In genomic region chr17:48860034-48860433, GRCh38 we compare ENCODE assay signal across 18 cellular contexts. TPM values are rescaled to one million over a fixed set of nuclear protein-coding genes. Genes with fewer than 3 reads are reported as not detected.
DNase-seq lines count a peak whose midpoint lies in the region; ATAC-seq, FAIRE-seq and TF ChIP-seq lines count a peak whose summit lies in the region.
"Had no signal": no experiment of that assay in that cellular context is flagged by ENCODE, and none has a peak within 500 bp of the region (broad histone marks: within the 10 kb centered on the region; RNA-seq: fewer than 3 reads in every experiment).

No MANE protein-coding gene starts in this region.

- H3K14ac ChIP-seq in H9 (ENCODE audit: insufficient read depth, low read length) = no peak overlapping the region

- WGBS in H9 (ENCODE audit: extremely low coverage, insufficient read length, low lambda C conversion rate) = no CpG with 5 or more reads among the region's 3 CpGs
- 98% methylated on average over 3 of the region's 3 CpGs for WGBS in K562 (ENCODE audit: insufficient coverage, low coverage, missing lambda C conversion rate)
- WGBS in transverse colon (ENCODE audit: low coverage in 1 of 2), 2 donors = 96 to 100% methylated on average over 3 of the region's 3 CpGs

- H2BK20ac ChIP-seq in H9 (ENCODE audit: low read depth, low read length, poor library complexity, severe bottlenecking) = no peak overlapping the region

- H2BK12ac ChIP-seq in H9 (ENCODE audit: insufficient read length, low read depth, low read length) = no peak overlapping the region

- no peak overlapping the region for H3T11ph ChIP-seq in H9 (ENCODE audit: low read length)

- H3K23ac ChIP-seq in H9 (ENCODE audit: insufficient read length, low read depth, low read length) = no peak overlapping the region

- H3K36me3 Mint-ChIP-seq in CD14-positive monocyte (peaks cover 80 to 92% of the 10 kb centered on the region in 2 donors), H9 (ENCODE audit: insufficient read depth in 1 of 3, low read depth in 3 of 3) (peaks cover 0 to 14% (median 0%) of the 10 kb centered on the region in 3 experiments; a peak in 3 of 7 replicates), nephron (ENCODE audit: low read depth) (peaks cover 63% of the 10 kb centered on the region)

- DNase-seq in CD14-positive monocyte (ENCODE audit: low spot score) (no peak), H9 (no peak), K562 (ENCODE audit: extremely low read depth in 1 of 4, low spot score in 3 of 4) (no peak), transverse colon (no peak), DMS153 treated with DMSO at 0.1 percent for 48 hours (lab: John Stamatoyannopoulos, UW; ENCODE audit: unreplicated experiment) (no peak)
- DNase-seq in stimulated activated CD4-positive, alpha-beta T cell treated with anti-CD3 and anti-CD28 coated beads, Interleukin-2, amount 100 ng/mL, for 24 hours = no peak
- DNase-seq: activated T-cell treated with anti-CD3 and anti-CD28 coated beads, Interleukin-2, amount 50 U/mL, for 72 hours; CD8-positive, alpha-beta memory T cell; heart right ventricle; kidney; NCI-H2171 treated with DMSO at 0.1 percent for 48 hours; NK-92 treated with Interleukin-12 subunit alpha and Interleukin-12 subunit beta, amount 100 ng/mL, for 24 hours; SIG-M5; T1000 had no signal

- POLR2A ChIA-PET in K562 (lab: Yijun Ruan, JAX) = interaction anchor here (0.6 to 2.2 kb wide), 4 partner anchors 11 to 150 kb away, joined by 3 to 6 read pairs (median 4); no protein-coding TSS in a partner anchor

- no peak overlapping the region for H2BK120ac ChIP-seq in H9 (ENCODE audit: low read depth, low read length, poor library complexity, severe bottlenecking)

- no peak overlapping the region for H2BK5ac ChIP-seq in H9 (ENCODE audit: insufficient read length, low read length)

- in situ Hi-C loops in K562 (cut with MboI) = no loop called here
- in situ Hi-C loops in transverse colon (cut with MboI; ENCODE audit: low pct_ligation_motif_present in 1 of 4, low pct_unique_long_range_greater_than_20kb in 1 of 4, low sequenced_read_pairs in 3 of 4) = no loop called here

- no peaks in the 10 kb centered on the region for H3K9me3 ChIP-seq in H9 (ENCODE audit: control insufficient read depth, low read depth, low read length)
- no peaks in the 10 kb centered on the region for H3K9me3 ChIP-seq in K562 (replicated peaks; ENCODE audit: control insufficient read depth, insufficient read depth, low read depth, low read length)
- no peaks in the 10 kb centered on the region for H3K9me3 ChIP-seq in transverse colon
- H3K9me3 ChIP-seq: heart right ventricle had no signal

- H3K4me3 ChIP-seq in K562 (no peak overlapping the region), transverse colon (no peak overlapping the region)
- H3K4me3 ChIP-seq: heart right ventricle had no signal

- H3K9me1 ChIP-seq in K562 (ENCODE audit: control insufficient read depth, insufficient read depth, low read length) = no peaks in the 10 kb centered on the region

- H3K4me1 Mint-ChIP-seq in CD14-positive monocyte (no peaks in the 10 kb centered on the region), H9 (no peaks in the 10 kb centered on the region), nephron (no peaks in the 10 kb centered on the region)

- H3K27ac ChIP-seq in H9 (ENCODE audit: insufficient read length, low read depth, low read length) (no peak overlapping the region), K562 (ENCODE audit: extremely low read depth, low read depth, low read length) (no peak overlapping the region), transverse colon (no peak overlapping the region)
- H3K27ac ChIP-seq: epithelial cell of prostate, heart right ventricle had no signal

- no peak overlapping the region for H2AK5ac ChIP-seq in H9 (ENCODE audit: insufficient read length, low read length)

- TF ChIP-seq EP300 in K562 (IDR thresholded peaks at IDR 0.05; ENCODE audit: low read length) (no peak), transverse colon (IDR thresholded peaks at IDR 0.05; ENCODE audit: low read depth) (no peak)

- H3K9ac ChIP-seq in H9 (ENCODE audit: extremely low read depth, insufficient read length, low read length) (no peak overlapping the region), K562 (ENCODE audit: insufficient read depth in 1 of 2, low read depth in 2 of 2, low read length in 2 of 2) (no peak overlapping the region)

- TF ChIP-seq POLR2A in K562 (conservative IDR thresholded peaks at IDR 0.05) (no peak), transverse colon (IDR thresholded peaks at IDR 0.05) (no peak)

- no peak overlapping the region for H4K8ac ChIP-seq in H9 (replicated peaks; ENCODE audit: insufficient read length, low read depth, low read length)

- no peak overlapping the region for H3K4me2 ChIP-seq in H9 (ENCODE audit: insufficient read depth, insufficient read length, low read length)
- no peak overlapping the region for H3K4me2 ChIP-seq in K562 (ENCODE audit: insufficient read depth, low read length)

- H3K4ac ChIP-seq in H9 (ENCODE audit: low read depth, low read length) = no peak overlapping the region

- H3K27ac Mint-ChIP-seq in CD14-positive monocyte (no peak overlapping the region), H9 (no peak overlapping the region), nephron (no peak overlapping the region)
- H3K27ac Mint-ChIP-seq: activated T-cell treated with anti-CD3 and anti-CD28 coated beads, Interleukin-2, amount 50 U/mL, for 72 hours; stimulated activated naive CD8-positive, alpha-beta T cell treated with anti-CD3 and anti-CD28 coated beads, Interleukin-15, Interleukin-2, amounts not matched to agents 100 ng/mL and 50 ng/mL, for 24 hours had no signal

- H3K9me3 Mint-ChIP-seq in CD14-positive monocyte = no peaks in the 10 kb centered on the region
- no peaks in the 10 kb centered on the region for H3K9me3 Mint-ChIP-seq in H9
- H3K9me3 Mint-ChIP-seq in nephron = no peaks in the 10 kb centered on the region
- H3K9me3 Mint-ChIP-seq: activated T-cell treated with anti-CD3 and anti-CD28 coated beads, Interleukin-2, amount 50 U/mL, for 72 hours; CD8-positive, alpha-beta memory T cell; stimulated activated naive CD8-positive, alpha-beta T cell treated with anti-CD3 and anti-CD28 coated beads, Interleukin-15, Interleukin-2, amounts not matched to agents 100 ng/mL and 50 ng/mL, for 24 hours had no signal

- no peaks in the 10 kb centered on the region for H3K23me2 ChIP-seq in H9 (ENCODE audit: insufficient read length, low read depth, low read length, poor library complexity, severe bottlenecking)

- H4K5ac ChIP-seq in H9 (ENCODE audit: insufficient read length, low read depth, low read length) = no peak overlapping the region

- H3K4me1 ChIP-seq in H9 (ENCODE audit: insufficient read depth, low read length) (0 out of 2 replicates have a peak, but pooled peaks cover 4% of the 10 kb centered on the region), K562 (replicated peaks in 1 of 2; ENCODE audit: control insufficient read depth in 2 of 2, insufficient read depth in 2 of 2, low read length in 2 of 2) (peaks cover 0 to 2% of the 10 kb centered on the region in 2 experiments; a peak in 1 of 5 replicates), transverse colon (no peaks in the 10 kb centered on the region)
- H3K4me1 ChIP-seq: heart right ventricle had no signal

- no peak for TF ChIP-seq RAD21 in K562 (CRISPR knock-in tag; conservative IDR thresholded peaks at IDR 0.05 in 1 of 2, IDR thresholded peaks at IDR 0.05 in 1 of 2)

- H3K27me3 Mint-ChIP-seq in CD14-positive monocyte (ENCODE audit: low read depth in 3 of 3) = peaks cover 0 to 2% (median 0%) of the 10 kb centered on the region in 3 donors
- no peaks in the 10 kb centered on the region for H3K27me3 Mint-ChIP-seq in H9 (ENCODE audit: low read depth)
- H3K27me3 Mint-ChIP-seq in nephron (ENCODE audit: low read depth) = no peaks in the 10 kb centered on the region
- H3K27me3 Mint-ChIP-seq: CD8-positive, alpha-beta memory T cell; stimulated activated naive CD8-positive, alpha-beta T cell treated with anti-CD3 and anti-CD28 coated beads, Interleukin-15, Interleukin-2, amounts not matched to agents 100 ng/mL and 50 ng/mL, for 24 hours had no signal

- TF ChIP-seq CTCF in CD14-positive monocyte (IDR thresholded peaks at IDR 0.05) (peak; percentile 20), H9 (conservative IDR thresholded peaks at IDR 0.05) (peak; percentile 56), K562 (IDR thresholded peaks at IDR 0.05 in 2 of 3, conservative IDR thresholded peaks at IDR 0.05 in 1 of 3; ENCODE audit: insufficient read depth in 2 of 3, low read depth in 1 of 3, low read length in 3 of 3) (0 out of 6 replicates have a peak, but pooled peaks of 2 of the 3 experiments have one; percentile 5 to 23), nephron (IDR thresholded peaks at IDR 0.05; ENCODE audit: unreplicated experiment in 3 of 3) (peak in 2 of 3 experiments; percentile 16 to 25), transverse colon (IDR thresholded peaks at IDR 0.05) (peak in 2 of 5 experiments; percentile 11 to 13)

- BruUV-seq in K562 (replicated peaks; lab: Mats Ljungman, UMichigan) = no TSS peak

- H3K4me3 Mint-ChIP-seq in CD14-positive monocyte (no peak overlapping the region), H9 (no peak overlapping the region), nephron (no peak overlapping the region)
- H3K4me3 Mint-ChIP-seq: activated T-cell treated with anti-CD3 and anti-CD28 coated beads, Interleukin-2, amount 50 U/mL, for 72 hours; CD8-positive, alpha-beta memory T cell; stimulated activated naive CD8-positive, alpha-beta T cell treated with anti-CD3 and anti-CD28 coated beads, Interleukin-15, Interleukin-2, amounts not matched to agents 100 ng/mL and 50 ng/mL, for 24 hours had no signal

- peak; percentile 54; the same call in 1 of the 3 replicates for ATAC-seq in K562
- ATAC-seq in GM19455 (IDR thresholded peaks at IDR 0.05; ENCODE audit: unreplicated experiment) = no peak
- ATAC-seq: activated T-cell treated with anti-CD3 and anti-CD28 coated beads, Interleukin-2, amount 50 U/mL, for 72 hours; heart right ventricle had no signal

- H3K79me2 ChIP-seq in H9 (ENCODE audit: insufficient read depth, low read length) (no peaks in the 10 kb centered on the region), K562 (ENCODE audit: control insufficient read depth, insufficient read depth, low read length) (no peaks in the 10 kb centered on the region)

- CTCF ChIA-PET in K562 (lab: Yijun Ruan, JAX; ENCODE audit: low intra/inter-chr PET ratio) = no interaction called here

- H4K91ac ChIP-seq in H9 (ENCODE audit: insufficient read length, low read depth, low read length) = no peak overlapping the region

- no peak overlapping the region for H2BK15ac ChIP-seq in H9 (ENCODE audit: low read depth, low read length)

- no peaks in the 10 kb centered on the region for H3K79me1 ChIP-seq in H9 (ENCODE audit: insufficient read depth, low read depth, low read length, poor library complexity, severe bottlenecking)

- no peak overlapping the region for H3K56ac ChIP-seq in H9 (ENCODE audit: insufficient read length, low read depth, low read length)

- H4K20me1 ChIP-seq in H9 (ENCODE audit: control insufficient read depth, insufficient read depth, insufficient read length) (no peaks in the 10 kb centered on the region), K562 (replicated peaks; ENCODE audit: control insufficient read depth, insufficient read depth, low read length) (no peaks in the 10 kb centered on the region)

- peaks cover 40% of the 10 kb centered on the region; the same call in 2 of the 3 replicates for H3K36me3 ChIP-seq in K562 (ENCODE audit: control insufficient read depth, insufficient read depth, low read length)
- H3K36me3 ChIP-seq in transverse colon = peaks cover 0 to 87% (median 39%) of the 10 kb centered on the region in 4 donors

- no peak overlapping the region for H3K18ac ChIP-seq in H9 (ENCODE audit: insufficient read length, low read depth, low read length)

- H2AFZ ChIP-seq in H9 (ENCODE audit: low read length) (no peak overlapping the region), K562 (ENCODE audit: low read depth, low read length) (no peak overlapping the region)

- FAIRE-seq in K562 (lab: Jason Lieb, UNC) = peak; percentile 11
- FAIRE-seq: kidney had no signal

- no peaks in the 10 kb centered on the region for H3K27me3 ChIP-seq in H9 (ENCODE audit: insufficient read depth, low read length)
- H3K27me3 ChIP-seq in K562 (ENCODE audit: control insufficient read depth in 2 of 2, insufficient read depth in 2 of 2, low read length in 2 of 2) = no peaks in the 10 kb centered on the region
- no peaks in the 10 kb centered on the region for H3K27me3 ChIP-seq in transverse colon
- H3K27me3 ChIP-seq: heart right ventricle had no signal

- intact Hi-C loops in CD14-positive monocyte (cut with micrococcal nuclease) = no loop called here
- intact Hi-C loops in K562 (cut with micrococcal nuclease) = no loop called here
- intact Hi-C loops in transverse colon (cut with DNase I; ENCODE audit: low total_unique reads) = no loop called here

RNA-seq across cellular contexts. Expression of gene CALCOCO2, which starts 29.2 kb away (rescaled TPM):
- 100 to 1,000 TPM; 214 to 280 TPM for polyA plus RNA-seq in CD14-positive monocyte
- 19.1 and 23.1 TPM in 2 replicates for total RNA-seq in H9 (2021)
- total RNA-seq in K562 (2011; cell fraction: chromatin; rRNA removed; ENCODE audit: low replicate concordance) = 99.5 and 212 TPM in 2 replicates
- 64.4 and 72.4 TPM in 2 replicates for total RNA-seq in K562 (2011; cell fraction: nucleolus; rRNA removed)
- total RNA-seq in K562 (2011; cell fraction: nucleoplasm; rRNA removed) = 126 and 140 TPM in 2 replicates
- total RNA-seq in K562 (2014; rRNA removed) = 24.1 and 24.8 TPM in 2 replicates
- 71.1 and 87.2 TPM in 2 replicates for total RNA-seq in K562 (2014; rRNA removed; fragmentation: Illumina TruSeq; extraction: Trizol)
- 38.4 and 39.8 TPM in 2 replicates for total RNA-seq in K562 (2015; rRNA removed; fragmentation: Illumina TruSeq; extraction: Trizol)
- total RNA-seq in K562 (2021) = 67.5 and 69.4 TPM in 2 replicates
- 87.3 and 117 TPM in 2 replicates for polyA plus RNA-seq in K562 (2011; rRNA removed)
- 28.1 and 43.7 TPM in 2 replicates for polyA plus RNA-seq in K562 (2011; cell fraction: cytosol; rRNA removed)
- polyA plus RNA-seq in K562 (2011; cell fraction: nucleus; rRNA removed) = 90.8 and 154 TPM in 2 replicates
- polyA plus RNA-seq in K562 (2012) = 61.5 and 168 TPM in 2 replicates
- 74.7 and 79.9 TPM in 2 replicates for polyA plus RNA-seq in K562 (2014; fragmentation: Illumina TruSeq; extraction: Trizol)
- polyA plus RNA-seq in K562 (2014; fragmentation: Nextera tagmentation; extraction: Ambion mirVana) = 10 to 100 TPM; 34.6 to 85.9 TPM
- polyA plus RNA-seq in K562 (2014; rRNA removed) = 52.9 and 63.2 TPM in 2 replicates
- 160 and 191 TPM in 2 replicates for polyA minus RNA-seq in K562 (2011; rRNA and poly(A)+ RNA removed)
- 37.6 and 58.6 TPM in 2 replicates for polyA minus RNA-seq in K562 (2011; cell fraction: cytosol; rRNA and poly(A)+ RNA removed)
- 24.8 and 62.5 TPM in 2 replicates for polyA minus RNA-seq in K562 (2011; cell fraction: nucleus; rRNA and poly(A)+ RNA removed)
- 100 to 1,000 TPM; 141 to 292 (median 207) TPM for total RNA-seq in transverse colon

RNA-seq across cellular contexts. Expression of gene ATP5MC1, which starts 32.6 kb away (rescaled TPM):
- polyA plus RNA-seq in CD14-positive monocyte (100 to 1,000 TPM; 118 to 161 TPM), K562 (2011; rRNA removed) (426 and 446 TPM in 2 replicates), K562 (2014; fragmentation: Illumina TruSeq; extraction: Trizol) (508 and 534 TPM in 2 replicates), K562 (2014; fragmentation: Nextera tagmentation; extraction: Ambion mirVana) (1,000 to 10,000 TPM; 1,208 to 1,488 TPM), K562 (2014; rRNA removed) (334 and 377 TPM in 2 replicates)
- total RNA-seq in H9 (2021) (84.7 and 91.5 TPM in 2 replicates), K562 (2014; rRNA removed) (159 and 236 TPM in 2 replicates), K562 (2014; rRNA removed; fragmentation: Illumina TruSeq; extraction: Trizol) (375 and 378 TPM in 2 replicates), K562 (2015; rRNA removed; fragmentation: Illumina TruSeq; extraction: Trizol) (440 and 490 TPM in 2 replicates), K562 (2021) (181 and 187 TPM in 2 replicates), transverse colon (100 to 1,000 TPM in 3 of 4 donors, 10 to 100 TPM in 1; 94.7 to 214 (median 153) TPM)
- 35.2 and 57.1 TPM in 2 replicates for total RNA-seq in K562 (2011; cell fraction: chromatin; rRNA removed; ENCODE audit: low replicate concordance)
- 67.1 and 89.4 TPM in 2 replicates for total RNA-seq in K562 (2011; cell fraction: nucleolus; rRNA removed)
- total RNA-seq in K562 (2011; cell fraction: nucleoplasm; rRNA removed) = 73.1 and 76.9 TPM in 2 replicates
- 1,075 and 1,305 TPM in 2 replicates for polyA plus RNA-seq in K562 (2011; cell fraction: cytosol; rRNA removed)
- polyA plus RNA-seq in K562 (2011; cell fraction: nucleus; rRNA removed) = 217 and 220 TPM in 2 replicates
- 282 and 515 TPM in 2 replicates for polyA plus RNA-seq in K562 (2012)
- 80.2 and 99.5 TPM in 2 replicates for polyA minus RNA-seq in K562 (2011; rRNA and poly(A)+ RNA removed)
- 57.5 and 78.9 TPM in 2 replicates for polyA minus RNA-seq in K562 (2011; cell fraction: cytosol; rRNA and poly(A)+ RNA removed)
- 21.3 and 37.3 TPM in 2 replicates for polyA minus RNA-seq in K562 (2011; cell fraction: nucleus; rRNA and poly(A)+ RNA removed)

RNA-seq across cellular contexts. Expression of gene TTLL6, which starts 43.0 kb away (rescaled TPM):
- polyA plus RNA-seq in CD14-positive monocyte (not detected), K562 (2011; rRNA removed) (not detected in 2 replicates), K562 (2014; fragmentation: Illumina TruSeq; extraction: Trizol) (not detected in 2 replicates), K562 (2014; fragmentation: Nextera tagmentation; extraction: Ambion mirVana) (not detected), K562 (2014; rRNA removed) (not detected in 2 replicates)
- total RNA-seq in H9 (2021) (1.1 and 2.4 TPM in 2 replicates), K562 (2014; rRNA removed) (0.05 TPM in 1 of 2 replicates, not detected in the other), K562 (2014; rRNA removed; fragmentation: Illumina TruSeq; extraction: Trizol) (not detected in 2 replicates), K562 (2015; rRNA removed; fragmentation: Illumina TruSeq; extraction: Trizol) (not detected in 2 replicates), K562 (2021) (not detected in 2 replicates), transverse colon (10 to 100 TPM in 1 of 4 donors, 1 to 10 TPM in 3; 4.9 to 24.9 (median 7.3) TPM)
- total RNA-seq in K562 (2011; cell fraction: chromatin; rRNA removed; ENCODE audit: low replicate concordance) = not detected in 2 replicates
- not detected in 2 replicates for total RNA-seq in K562 (2011; cell fraction: nucleolus; rRNA removed)
- total RNA-seq in K562 (2011; cell fraction: nucleoplasm; rRNA removed) = not detected in 2 replicates
- polyA plus RNA-seq in K562 (2011; cell fraction: cytosol; rRNA removed) = not detected in 2 replicates
- polyA plus RNA-seq in K562 (2011; cell fraction: nucleus; rRNA removed) = not detected in 2 replicates
- polyA plus RNA-seq in K562 (2012) = not detected in 2 replicates
- not detected in 2 replicates for polyA minus RNA-seq in K562 (2011; rRNA and poly(A)+ RNA removed)
- polyA minus RNA-seq in K562 (2011; cell fraction: cytosol; rRNA and poly(A)+ RNA removed) = not detected in 2 replicates
- not detected in 2 replicates for polyA minus RNA-seq in K562 (2011; cell fraction: nucleus; rRNA and poly(A)+ RNA removed)
- total RNA-seq: activated T-cell treated with anti-CD3 and anti-CD28 coated beads, Interleukin-2, amount 50 U/mL, for 72 hours; CD8-positive, alpha-beta memory T cell had no signal
- polyA plus RNA-seq: CD8-positive, alpha-beta memory T cell had no signal

RNA-seq across cellular contexts. Expression of gene UBE2Z, which starts 48.2 kb away (rescaled TPM):
- polyA plus RNA-seq in CD14-positive monocyte = 10 to 100 TPM; 35.8 to 44.7 TPM
- total RNA-seq in H9 (2021) = 78.0 and 80.0 TPM in 2 replicates
- 182 and 197 TPM in 2 replicates for total RNA-seq in K562 (2011; cell fraction: chromatin; rRNA removed; ENCODE audit: low replicate concordance)
- 99.5 and 104 TPM in 2 replicates for total RNA-seq in K562 (2011; cell fraction: nucleolus; rRNA removed)
- 156 and 243 TPM in 2 replicates for total RNA-seq in K562 (2011; cell fraction: nucleoplasm; rRNA removed)
- 28.3 and 35.2 TPM in 2 replicates for total RNA-seq in K562 (2014; rRNA removed)
- total RNA-seq in K562 (2014; rRNA removed; fragmentation: Illumina TruSeq; extraction: Trizol) = 32.4 and 35.3 TPM in 2 replicates
- 38.2 and 38.5 TPM in 2 replicates for total RNA-seq in K562 (2015; rRNA removed; fragmentation: Illumina TruSeq; extraction: Trizol)
- 42.2 and 48.2 TPM in 2 replicates for total RNA-seq in K562 (2021)
- 79.9 and 89.0 TPM in 2 replicates for polyA plus RNA-seq in K562 (2011; rRNA removed)
- polyA plus RNA-seq in K562 (2011; cell fraction: cytosol; rRNA removed) = 69.0 and 70.8 TPM in 2 replicates
- polyA plus RNA-seq in K562 (2011; cell fraction: nucleus; rRNA removed) = 115 and 121 TPM in 2 replicates
- polyA plus RNA-seq in K562 (2012) = 39.3 and 41.0 TPM in 2 replicates
- 46.0 and 54.8 TPM in 2 replicates for polyA plus RNA-seq in K562 (2014; fragmentation: Illumina TruSeq; extraction: Trizol)
- polyA plus RNA-seq in K562 (2014; fragmentation: Nextera tagmentation; extraction: Ambion mirVana) = 10 to 100 TPM; 11.8 to 15.0 TPM
- polyA plus RNA-seq in K562 (2014; rRNA removed) = 43.9 and 45.9 TPM in 2 replicates
- 70.7 and 82.0 TPM in 2 replicates for polyA minus RNA-seq in K562 (2011; rRNA and poly(A)+ RNA removed)
- polyA minus RNA-seq in K562 (2011; cell fraction: cytosol; rRNA and poly(A)+ RNA removed) = 36.6 and 52.0 TPM in 2 replicates
- polyA minus RNA-seq in K562 (2011; cell fraction: nucleus; rRNA and poly(A)+ RNA removed) = 26.9 and 43.7 TPM in 2 replicates
- 10 to 100 TPM; 33.2 to 70.8 (median 47.6) TPM for total RNA-seq in transverse colon
